8 cellular contexts compared by ENCODE assay signal in the genomic region with DNA sequence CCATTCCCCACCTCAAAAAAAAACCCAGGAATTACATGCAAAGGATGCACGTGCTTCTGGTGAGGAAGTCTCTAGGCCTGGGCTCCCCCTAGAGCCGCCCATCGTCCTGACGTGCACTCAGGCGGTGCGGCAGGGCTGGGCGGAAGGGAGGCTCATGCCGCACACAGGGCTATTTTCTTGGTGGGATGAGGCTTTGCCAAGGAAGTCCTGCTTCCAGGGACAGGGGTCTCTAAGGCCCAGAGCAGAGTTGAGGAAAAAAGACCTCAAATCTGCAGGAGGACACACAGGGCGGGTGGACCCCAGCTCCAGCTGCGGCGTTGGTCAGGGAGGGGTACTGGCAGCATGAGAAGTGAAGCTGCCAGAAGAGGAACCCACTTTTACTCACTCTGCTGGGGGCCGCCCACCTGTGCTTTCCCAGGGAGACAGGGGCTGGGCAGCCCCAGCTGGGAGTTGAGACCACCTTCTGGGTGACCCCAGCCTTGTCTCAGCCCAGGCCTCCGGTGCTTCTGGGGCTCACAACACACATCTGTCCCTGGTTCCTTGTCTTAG. TPM values are rescaled to one million over a fixed set of nuclear protein-coding genes. Genes with fewer than 3 reads are reported as not detected.
DNase-seq lines count a peak whose midpoint lies in the region; ATAC-seq and TF ChIP-seq lines count a peak whose summit lies in the region.

No MANE protein-coding gene starts in this region.

- no peaks in the 10 kb centered on the region for H3K9me3 Mint-ChIP-seq in activated CD4-positive, alpha-beta T cell treated with anti-CD3 and anti-CD28 coated beads, Interleukin-2, amount 10 ng/mL, durations not matched to agents 7 days and 5 days

- H3K4me1 ChIP-seq in BLaER1 treated with 17β-estradiol and CSF1 and Interleukin-3, amounts not matched to agents 10 nM and 100 nM = peaks cover 71 to 88% (median 81%) of the 10 kb centered on the region in 10 experiments
- H3K4me1 ChIP-seq in left lung = peaks cover 4 to 82% of the 10 kb centered on the region in 2 donors

- H3K4me3 Mint-ChIP-seq in activated CD4-positive, alpha-beta T cell treated with anti-CD3 and anti-CD28 coated beads, Interleukin-2, amount 10 ng/mL, durations not matched to agents 7 days and 5 days = peak overlapping the region; percentile 85

- H3K4me2 ChIP-seq in BLaER1 treated with 17β-estradiol and CSF1 and Interleukin-3, amounts not matched to agents 10 nM and 100 nM = peak overlapping the region; percentile 82 to 100 (median 95)

- H3K27me3 ChIP-seq in BLaER1 treated with 17β-estradiol and CSF1 and Interleukin-3, amounts not matched to agents 10 nM and 100 nM = no peaks in the 10 kb centered on the region
- no peaks in the 10 kb centered on the region for H3K27me3 ChIP-seq in left lung
- H3K27me3 ChIP-seq in brain microvascular endothelial cell (replicated peaks) = no peaks in the 10 kb centered on the region

- peak overlapping the region; percentile 14 to 60 (median 49); a peak in 19 of 20 replicates for H3K4me3 ChIP-seq in BLaER1 treated with 17β-estradiol and CSF1 and Interleukin-3, amounts not matched to agents 10 nM and 100 nM
- H3K4me3 ChIP-seq in left lung (peak overlapping the region in 1 of 2 donors; percentile 18), brain microvascular endothelial cell (ENCODE audit: low read depth, low read length) (no peak overlapping the region)

- DNase-seq in activated CD4-positive, alpha-beta T cell treated with anti-CD3 and anti-CD28 coated beads, Interleukin-2, amount 10 ng/mL, durations not matched to agents 7 days and 5 days = peak; percentile 56
- DNase-seq in left lung (peak in 1 of 2 donors; percentile 87), NCI-H128 (lab: John Stamatoyannopoulos, UW; ENCODE audit: unreplicated experiment) (no peak), brain microvascular endothelial cell (no peak), DMS153 treated with DMSO at 0.1 percent for 48 hours (lab: John Stamatoyannopoulos, UW; ENCODE audit: unreplicated experiment) (no peak), DMS79 (lab: John Stamatoyannopoulos, UW) (no peak)

- H3K36me3 ChIP-seq in BLaER1 treated with 17β-estradiol and CSF1 and Interleukin-3, amounts not matched to agents 10 nM and 100 nM = peaks cover 5 to 17% (median 12%) of the 10 kb centered on the region in 11 experiments; a peak in 13 of 22 replicates
- no peaks in the 10 kb centered on the region for H3K36me3 ChIP-seq in left lung
- no peaks in the 10 kb centered on the region for H3K36me3 ChIP-seq in brain microvascular endothelial cell (replicated peaks)

- peak overlapping the region; percentile 72 to 92 (median 81) for H3K9ac ChIP-seq in BLaER1 treated with 17β-estradiol and CSF1 and Interleukin-3, amounts not matched to agents 10 nM and 100 nM

- CTCF ChIA-PET in activated CD4-positive, alpha-beta T cell treated with anti-CD3 and anti-CD28 coated beads, Interleukin-2, amount 10 ng/mL, durations not matched to agents 7 days and 5 days (lab: Charles Lee) = interaction anchor here (0.6 to 40.9 kb wide), 7 partner anchors 6 to 145 kb away, joined by 3 to 1058 read pairs (median 4); a partner anchor contains a TSS

- in situ Hi-C loops in brain microvascular endothelial cell (cut with HindIII; ENCODE audit: low pct_ligation_motif_present, low sequenced_read_pairs) = no loop called here

- peaks cover 68% of the 10 kb centered on the region for H3K4me1 Mint-ChIP-seq in activated CD4-positive, alpha-beta T cell treated with anti-CD3 and anti-CD28 coated beads, Interleukin-2, amount 10 ng/mL, durations not matched to agents 7 days and 5 days

- POLR2A ChIA-PET in activated CD4-positive, alpha-beta T cell treated with anti-CD3 and anti-CD28 coated beads, Interleukin-2, amount 10 ng/mL, durations not matched to agents 7 days and 5 days (lab: Charles Lee) = interaction anchor here (0.7 kb wide), 1 partner anchor 13 kb away, joined by 3 read pairs; no protein-coding TSS in a partner anchor

- no peaks in the 10 kb centered on the region for H3K27me3 Mint-ChIP-seq in activated CD4-positive, alpha-beta T cell treated with anti-CD3 and anti-CD28 coated beads, Interleukin-2, amount 10 ng/mL, durations not matched to agents 7 days and 5 days

- intact Hi-C loops in left lung (cut with DNase I) = no loop called here

- TF ChIP-seq CTCF in left lung (IDR thresholded peaks at IDR 0.05) (peak in 1 of 2 donors; percentile 11), brain microvascular endothelial cell (IDR thresholded peaks at IDR 0.05; ENCODE audit: low read depth, low read length, missing control alignments) (no peak)

- peak; percentile 23 for ATAC-seq in GM19395 (IDR thresholded peaks at IDR 0.05; ENCODE audit: unreplicated experiment)
- ATAC-seq in left lung = no peak

- peaks cover 68% of the 10 kb centered on the region for H3K36me3 Mint-ChIP-seq in activated CD4-positive, alpha-beta T cell treated with anti-CD3 and anti-CD28 coated beads, Interleukin-2, amount 10 ng/mL, durations not matched to agents 7 days and 5 days (ENCODE audit: low read depth)

- H4K20me1 ChIP-seq in BLaER1 treated with 17β-estradiol and CSF1 and Interleukin-3, amounts not matched to agents 10 nM and 100 nM = peaks cover 0 to 18% (median under 1%) of the 10 kb centered on the region in 11 experiments; a peak in 8 of 22 replicates

- H3K27ac ChIP-seq in BLaER1 treated with 17β-estradiol and CSF1 and Interleukin-3, amounts not matched to agents 10 nM and 100 nM = peak overlapping the region; percentile 86 to 99 (median 93)
- H3K27ac ChIP-seq in left lung (peak overlapping the region; percentile 46 to 100), brain microvascular endothelial cell (no peak overlapping the region)

- H3K27ac Mint-ChIP-seq in activated CD4-positive, alpha-beta T cell treated with anti-CD3 and anti-CD28 coated beads, Interleukin-2, amount 10 ng/mL, durations not matched to agents 7 days and 5 days = peak overlapping the region; percentile 95

- no peaks in the 10 kb centered on the region for H3K9me3 ChIP-seq in BLaER1 treated with 17β-estradiol and CSF1 and Interleukin-3, amounts not matched to agents 10 nM and 100 nM (replicated peaks in 1 of 11)
- no peaks in the 10 kb centered on the region for H3K9me3 ChIP-seq in left lung

RNA-seq across cellular contexts. Expression of a gene that starts 4.2 kb away (rescaled TPM):
- 100 to 1,000 TPM; 132 to 148 TPM for total RNA-seq in activated CD4-positive, alpha-beta T cell treated with anti-CD3 and anti-CD28 coated beads, Interleukin-2, amount 10 ng/mL, durations not matched to agents 7 days and 5 days
- total RNA-seq in left lung = 10 to 100 TPM; 37.6 to 48.3 TPM

RNA-seq across cellular contexts. Expression of a gene that starts 14.5 kb away (rescaled TPM):
- 10 to 100 TPM; 32.6 to 34.1 TPM for total RNA-seq in activated CD4-positive, alpha-beta T cell treated with anti-CD3 and anti-CD28 coated beads, Interleukin-2, amount 10 ng/mL, durations not matched to agents 7 days and 5 days
- total RNA-seq in left lung = 10 to 100 TPM; 18.9 to 23.4 TPM
